Comparison of ENCODE assay signal across 1 cellular context in genomic region chr7:158828343-158829020, GRCh38.
A peak's percentile ranks its signal among the peaks of the same experiment; 100 is the strongest.
TF ChIP-seq lines count a peak whose summit lies in the region.

No MANE protein-coding gene starts in this region.

TF ChIP-seq in WTC11, 78 proteins besides CTCF, POLR2A, EP300 and RAD21 (continued from another document):
- TF ChIP-seq PRDM15 (CRISPR knock-in tag; IDR thresholded peaks at IDR 0.05) (peak; percentile 48), CREM (CRISPR knock-in tag; IDR thresholded peaks at IDR 0.05) (no peak)
